Comparison of ENCODE assay signal across 10 cellular contexts in the genomic region with DNA sequence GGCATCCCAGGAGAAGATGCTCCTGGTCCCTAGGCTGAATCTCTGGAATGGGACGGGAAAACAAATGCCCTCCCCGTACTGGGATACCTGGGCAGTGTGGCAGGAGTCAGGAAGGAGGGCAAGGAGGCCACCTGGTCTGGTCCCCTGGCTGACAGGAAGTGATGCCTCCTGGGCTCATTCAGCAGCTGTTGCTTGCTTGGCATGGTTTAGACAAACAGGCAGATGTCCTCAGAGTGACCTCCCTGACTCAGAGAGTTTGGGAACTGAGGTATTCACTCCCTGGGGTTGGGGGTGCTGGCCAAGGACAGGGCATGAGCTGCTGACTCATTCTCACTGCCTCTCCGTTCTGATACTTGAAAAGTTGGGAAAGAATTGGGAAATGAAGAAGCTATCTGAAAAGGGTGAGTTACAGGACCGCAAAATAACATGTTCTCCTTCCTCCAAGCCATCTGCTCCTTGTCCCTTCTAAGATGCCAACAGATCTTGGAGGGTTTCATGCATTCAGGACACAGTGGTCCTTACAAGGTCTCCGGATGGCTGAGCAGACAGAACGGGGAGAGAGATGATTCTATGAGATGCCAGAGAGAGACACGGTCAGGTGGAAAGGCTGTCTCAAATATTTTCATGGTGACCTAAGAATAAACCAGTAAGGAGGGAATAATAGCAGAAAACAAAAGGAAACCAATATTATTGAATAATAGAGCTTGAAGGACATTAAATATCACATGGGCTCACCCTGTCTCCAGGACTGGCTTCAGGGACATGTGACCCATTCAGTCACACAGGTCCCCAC.
DNase-seq lines count a peak whose midpoint lies in the region; ATAC-seq, FAIRE-seq and TF ChIP-seq lines count a peak whose summit lies in the region.
"Had no signal": no experiment of that assay in that cellular context is flagged by ENCODE, and none has a peak within 500 bp of the region (broad histone marks: within the 10 kb centered on the region; RNA-seq: fewer than 3 reads in every experiment).

No MANE protein-coding gene starts in this region.

- H2AFZ ChIP-seq in endothelial cell of umbilical vein (ENCODE audit: low read depth, low read length), result no peak overlapping the region

- peak overlapping the region; percentile 31 for H3K4me2 ChIP-seq in endothelial cell of umbilical vein (ENCODE audit: insufficient read depth, low read length)

- FAIRE-seq in endothelial cell of umbilical vein (lab: Jason Lieb, UNC), result peak; percentile 85

- no peak overlapping the region for H3K4me3 ChIP-seq in AG09309 (ENCODE audit: control insufficient read depth, low read depth, low read length)
- H3K4me3 ChIP-seq in endothelial cell of umbilical vein (replicated peaks in 1 of 3; ENCODE audit: insufficient read depth in 1 of 3, low read depth in 1 of 3, low read length in 3 of 3), result no peak overlapping the region

- ATAC-seq in GM19397 (IDR thresholded peaks at IDR 0.05; ENCODE audit: unreplicated experiment) (no peak), WTC11 (no peak), GM21619 (IDR thresholded peaks at IDR 0.05; ENCODE audit: unreplicated experiment) (no peak)

- peaks cover 25% of the 10 kb centered on the region for H3K4me1 ChIP-seq in endothelial cell of umbilical vein (ENCODE audit: control insufficient read depth, extremely low read depth, insufficient read depth, low read length)

- CTCF ChIA-PET in endothelial cell of umbilical vein (lab: Charles Lee), result interaction anchor here (0.7 to 1.1 kb wide), 3 partner anchors 28 to 129 kb away, joined by 3 read pairs; no protein-coding TSS in a partner anchor
- CTCF ChIA-PET in WTC11 (lab: Charles Lee), result no interaction called here

- dilution Hi-C loops in endothelial cell of umbilical vein (cut with MboI; ENCODE audit: extremely low pct_ligation_motif_present, low sequenced_read_pairs), result no loop called here

- no peaks in the 10 kb centered on the region for H3K27me3 ChIP-seq in endothelial cell of umbilical vein (ENCODE audit: control insufficient read depth in 2 of 2, insufficient read depth in 2 of 2, low read length in 2 of 2)

- intact Hi-C loops in endothelial cell of umbilical vein (cut with micrococcal nuclease), result loop anchor here (2.0 to 5.0 kb wide), 3 partner anchors 181 to 391 kb away; no protein-coding TSS in a partner anchor

- H3K9me3 Mint-ChIP-seq in WTC11, result peaks cover 4% of the 10 kb centered on the region

- no peaks in the 10 kb centered on the region for H3K36me3 ChIP-seq in endothelial cell of umbilical vein (ENCODE audit: control insufficient read depth in 2 of 2, extremely low read depth in 1 of 2, insufficient read depth in 2 of 2, low read length in 2 of 2)

- no peaks in the 10 kb centered on the region for H3K9me1 ChIP-seq in endothelial cell of umbilical vein (replicated peaks; ENCODE audit: control insufficient read depth, extremely low read depth, insufficient read depth, low read length)

- no peaks in the 10 kb centered on the region for H3K36me3 Mint-ChIP-seq in WTC11
- H3K36me3 Mint-ChIP-seq: CD4-positive, alpha-beta memory T cell had no signal

- no peaks in the 10 kb centered on the region for H3K9me3 ChIP-seq in endothelial cell of umbilical vein (replicated peaks; ENCODE audit: control insufficient read depth, insufficient read depth, low read length)

- no peak overlapping the region for H3K27ac Mint-ChIP-seq in WTC11
- H3K27ac Mint-ChIP-seq: CD4-positive, alpha-beta memory T cell had no signal

- TF ChIP-seq CTCF in AG09309 (IDR thresholded peaks at IDR 0.05; ENCODE audit: control insufficient read depth, insufficient read depth, low read depth, low read length, missing control alignments), result no peak
- TF ChIP-seq CTCF in endothelial cell of umbilical vein (IDR thresholded peaks at IDR 0.05; ENCODE audit: extremely low read depth in 1 of 2, insufficient read depth in 1 of 2, low read depth in 1 of 2, low read length in 2 of 2), result no peak
- TF ChIP-seq CTCF in WTC11 (IDR thresholded peaks at IDR 0.05), result no peak

- H3K4me1 Mint-ChIP-seq in WTC11, result no peaks in the 10 kb centered on the region

- peak; percentile 98 for DNase-seq in AG09309 (ENCODE audit: low read depth)
- DNase-seq in NCI-H2196 treated with DMSO at 0.1 percent for 48 hours (lab: John Stamatoyannopoulos, UW; ENCODE audit: unreplicated experiment), result peak; percentile 10
- DNase-seq in endothelial cell of umbilical vein (ENCODE audit: low read depth, low spot score), result peak; percentile 82
- peak; percentile 98 for DNase-seq in myocyte (ENCODE audit: low read depth)
- no peak for DNase-seq in NCI-H1930 (lab: John Stamatoyannopoulos, UW)
- DNase-seq in WTC11 (ENCODE audit: low spot score), result no peak
- DNase-seq: CD4-positive, alpha-beta memory T cell; NCI-H1694 treated with DMSO at 0.1 percent for 48 hours had no signal

- no peak overlapping the region for H3K4me3 Mint-ChIP-seq in WTC11
- H3K4me3 Mint-ChIP-seq: CD4-positive, alpha-beta memory T cell had no signal

- POLR2A ChIA-PET in endothelial cell of umbilical vein (lab: Charles Lee) (no interaction called here), WTC11 (lab: Charles Lee) (no interaction called here)

- H4K20me1 ChIP-seq in endothelial cell of umbilical vein (replicated peaks; ENCODE audit: control insufficient read depth, extremely low read depth, insufficient read depth, low read length), result no peaks in the 10 kb centered on the region

- H3K27me3 Mint-ChIP-seq in WTC11 (ENCODE audit: low read depth), result no peaks in the 10 kb centered on the region
- H3K27me3 Mint-ChIP-seq: CD4-positive, alpha-beta memory T cell had no signal

- BruUV-seq in endothelial cell of umbilical vein (replicated peaks; lab: Mats Ljungman, UMichigan), result no TSS peak

- no peaks in the 10 kb centered on the region for H3K79me2 ChIP-seq in endothelial cell of umbilical vein (ENCODE audit: control insufficient read depth, insufficient read depth, low read length)

- no peak overlapping the region for H3K9ac ChIP-seq in endothelial cell of umbilical vein (replicated peaks; ENCODE audit: extremely low read depth, insufficient read depth, low read length)

- TF ChIP-seq POLR2A in endothelial cell of umbilical vein (IDR thresholded peaks at IDR 0.05; ENCODE audit: low read depth, low read length), result no peak

- H3K27ac ChIP-seq in endothelial cell of umbilical vein (ENCODE audit: insufficient read depth, low read depth, low read length), result peak overlapping the region; percentile 81

TF ChIP-seq in endothelial cell of umbilical vein, 7 proteins besides CTCF, POLR2A, EP300 and RAD21:
- TF ChIP-seq JUN (IDR thresholded peaks at IDR 0.05; ENCODE audit: borderline replicate concordance, insufficient read depth, insufficient read length, low read depth), result peak; percentile 20
- peak; percentile 93 for TF ChIP-seq FOS (IDR thresholded peaks at IDR 0.05; ENCODE audit: borderline replicate concordance, insufficient read depth, low read length)
- peak; percentile 86 for TF ChIP-seq POLR2AphosphoS5 (IDR thresholded peaks at IDR 0.05; ENCODE audit: insufficient read depth, low read depth, low read length)
- TF ChIP-seq GATA2 (IDR thresholded peaks at IDR 0.05; ENCODE audit: insufficient read depth, insufficient read length, low read depth, low read length), result peak; percentile 29
- no peak for TF ChIP-seq EZH2 (IDR thresholded peaks at IDR 0.05; ENCODE audit: borderline replicate concordance, low read depth, low read length, severe bottlenecking)
- TF ChIP-seq, protein P1, sequence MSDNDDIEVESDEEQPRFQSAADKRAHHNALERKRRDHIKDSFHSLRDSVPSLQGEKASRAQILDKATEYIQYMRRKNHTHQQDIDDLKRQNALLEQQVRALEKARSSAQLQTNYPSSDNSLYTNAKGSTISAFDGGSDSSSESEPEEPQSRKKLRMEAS (IDR thresholded peaks at IDR 0.05; ENCODE audit: insufficient read depth, insufficient read length), result no peak
- TF ChIP-seq MYC (IDR thresholded peaks at IDR 0.05; ENCODE audit: low read depth, low read length), result no peak

TF ChIP-seq in WTC11, 78 proteins besides CTCF, POLR2A, EP300 and RAD21 (continues in another document):
- TF ChIP-seq, protein P2, sequence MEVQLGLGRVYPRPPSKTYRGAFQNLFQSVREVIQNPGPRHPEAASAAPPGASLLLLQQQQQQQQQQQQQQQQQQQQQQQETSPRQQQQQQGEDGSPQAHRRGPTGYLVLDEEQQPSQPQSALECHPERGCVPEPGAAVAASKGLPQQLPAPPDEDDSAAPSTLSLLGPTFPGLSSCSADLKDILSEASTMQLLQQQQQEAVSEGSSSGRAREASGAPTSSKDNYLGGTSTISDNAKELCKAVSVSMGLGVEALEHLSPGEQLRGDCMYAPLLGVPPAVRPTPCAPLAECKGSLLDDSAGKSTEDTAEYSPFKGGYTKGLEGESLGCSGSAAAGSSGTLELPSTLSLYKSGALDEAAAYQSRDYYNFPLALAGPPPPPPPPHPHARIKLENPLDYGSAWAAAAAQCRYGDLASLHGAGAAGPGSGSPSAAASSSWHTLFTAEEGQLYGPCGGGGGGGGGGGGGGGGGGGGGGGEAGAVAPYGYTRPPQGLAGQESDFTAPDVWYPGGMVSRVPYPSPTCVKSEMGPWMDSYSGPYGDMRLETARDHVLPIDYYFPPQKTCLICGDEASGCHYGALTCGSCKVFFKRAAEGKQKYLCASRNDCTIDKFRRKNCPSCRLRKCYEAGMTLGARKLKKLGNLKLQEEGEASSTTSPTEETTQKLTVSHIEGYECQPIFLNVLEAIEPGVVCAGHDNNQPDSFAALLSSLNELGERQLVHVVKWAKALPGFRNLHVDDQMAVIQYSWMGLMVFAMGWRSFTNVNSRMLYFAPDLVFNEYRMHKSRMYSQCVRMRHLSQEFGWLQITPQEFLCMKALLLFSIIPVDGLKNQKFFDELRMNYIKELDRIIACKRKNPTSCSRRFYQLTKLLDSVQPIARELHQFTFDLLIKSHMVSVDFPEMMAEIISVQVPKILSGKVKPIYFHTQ (CRISPR knock-in tag; IDR thresholded peaks at IDR 0.05), result no peak
- TF ChIP-seq, protein P3, sequence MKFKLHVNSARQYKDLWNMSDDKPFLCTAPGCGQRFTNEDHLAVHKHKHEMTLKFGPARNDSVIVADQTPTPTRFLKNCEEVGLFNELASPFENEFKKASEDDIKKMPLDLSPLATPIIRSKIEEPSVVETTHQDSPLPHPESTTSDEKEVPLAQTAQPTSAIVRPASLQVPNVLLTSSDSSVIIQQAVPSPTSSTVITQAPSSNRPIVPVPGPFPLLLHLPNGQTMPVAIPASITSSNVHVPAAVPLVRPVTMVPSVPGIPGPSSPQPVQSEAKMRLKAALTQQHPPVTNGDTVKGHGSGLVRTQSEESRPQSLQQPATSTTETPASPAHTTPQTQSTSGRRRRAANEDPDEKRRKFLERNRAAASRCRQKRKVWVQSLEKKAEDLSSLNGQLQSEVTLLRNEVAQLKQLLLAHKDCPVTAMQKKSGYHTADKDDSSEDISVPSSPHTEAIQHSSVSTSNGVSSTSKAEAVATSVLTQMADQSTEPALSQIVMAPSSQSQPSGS (CRISPR knock-in tag; IDR thresholded peaks at IDR 0.05; ENCODE audit: borderline replicate concordance, low read depth), result no peak
- TF ChIP-seq ZNF317 (CRISPR knock-in tag; IDR thresholded peaks at IDR 0.05; ENCODE audit: borderline replicate concordance, low read depth), result no peak
- no peak for TF ChIP-seq ZNF671 (CRISPR knock-in tag; IDR thresholded peaks at IDR 0.05)

Comparison
In these comparisons a context has a peak if more than half of its experiments do, and no peak if none do; other contexts are left out.
1. DNase-seq: peak in AG09309 (single experiment), NCI-H2196 treated with DMSO at 0.1 percent for 48 hours (single experiment), endothelial cell of umbilical vein (single experiment) and myocyte (single experiment); none in NCI-H1930 (0 of 2) and WTC11 (single experiment).